1 cellular context compared by ENCODE assay signal in the genomic region with DNA sequence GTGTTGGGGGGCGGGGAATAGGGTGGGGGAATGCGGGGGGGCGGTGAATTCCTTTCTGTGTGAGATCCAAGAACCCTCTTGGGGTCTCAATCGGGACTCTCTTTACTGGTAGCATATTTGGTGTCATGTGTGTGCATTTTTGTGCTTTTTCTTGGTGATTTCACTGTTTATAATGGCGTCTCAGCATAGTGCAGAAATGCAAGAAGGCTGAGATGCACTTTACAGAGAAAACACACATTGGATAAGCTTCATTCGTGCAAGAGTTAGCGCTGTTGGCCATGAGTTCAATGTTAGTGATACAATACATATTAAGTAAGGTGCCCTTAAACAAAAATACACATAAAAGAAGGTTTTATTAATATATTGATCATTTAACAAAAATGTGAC.
TF ChIP-seq lines count a peak whose summit lies in the region.

No MANE protein-coding gene starts in this region.

TF ChIP-seq in A549, 52 proteins besides CTCF, POLR2A, EP300 and RAD21:
- TF ChIP-seq RFX5 (IDR thresholded peaks at IDR 0.05) (no peak), CHD2 (IDR thresholded peaks at IDR 0.05; ENCODE audit: low read length, partially characterized antibody) (no peak), RNF2 (IDR thresholded peaks at IDR 0.05; ENCODE audit: borderline replicate concordance, low read depth) (no peak), CEBPB (IDR thresholded peaks at IDR 0.05) (no peak), JUNB (IDR thresholded peaks at IDR 0.05) (no peak), ZFP36 (IDR thresholded peaks at IDR 0.05; ENCODE audit: borderline replicate concordance, partially characterized antibody) (no peak), HDAC2 (IDR thresholded peaks at IDR 0.05) (no peak), CBX8 (IDR thresholded peaks at IDR 0.05) (no peak), CHD4 (IDR thresholded peaks at IDR 0.05; ENCODE audit: borderline replicate concordance) (no peak), NR3C1 (IDR thresholded peaks at IDR 0.05) (no peak)
- TF ChIP-seq, protein P1, sequence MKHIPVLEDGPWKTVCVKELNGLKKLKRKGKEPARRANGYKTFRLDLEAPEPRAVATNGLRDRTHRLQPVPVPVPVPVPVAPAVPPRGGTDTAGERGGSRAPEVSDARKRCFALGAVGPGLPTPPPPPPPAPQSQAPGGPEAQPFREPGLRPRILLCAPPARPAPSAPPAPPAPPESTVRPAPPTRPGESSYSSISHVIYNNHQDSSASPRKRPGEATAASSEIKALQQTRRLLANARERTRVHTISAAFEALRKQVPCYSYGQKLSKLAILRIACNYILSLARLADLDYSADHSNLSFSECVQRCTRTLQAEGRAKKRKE (CRISPR knock-in tag; IDR thresholded peaks at IDR 0.05; ENCODE audit: low read depth), result no peak
- TF ChIP-seq, protein P2, sequence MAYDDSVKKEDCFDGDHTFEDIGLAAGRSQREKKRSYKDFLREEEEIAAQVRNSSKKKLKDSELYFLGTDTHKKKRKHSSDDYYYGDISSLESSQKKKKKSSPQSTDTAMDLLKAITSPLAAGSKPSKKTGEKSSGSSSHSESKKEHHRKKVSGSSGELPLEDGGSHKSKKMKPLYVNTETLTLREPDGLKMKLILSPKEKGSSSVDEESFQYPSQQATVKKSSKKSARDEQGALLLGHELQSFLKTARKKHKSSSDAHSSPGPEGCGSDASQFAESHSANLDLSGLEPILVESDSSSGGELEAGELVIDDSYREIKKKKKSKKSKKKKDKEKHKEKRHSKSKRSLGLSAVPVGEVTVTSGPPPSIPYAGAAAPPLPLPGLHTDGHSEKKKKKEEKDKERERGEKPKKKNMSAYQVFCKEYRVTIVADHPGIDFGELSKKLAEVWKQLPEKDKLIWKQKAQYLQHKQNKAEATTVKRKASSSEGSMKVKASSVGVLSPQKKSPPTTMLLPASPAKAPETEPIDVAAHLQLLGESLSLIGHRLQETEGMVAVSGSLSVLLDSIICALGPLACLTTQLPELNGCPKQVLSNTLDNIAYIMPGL (CRISPR knock-in tag; IDR thresholded peaks at IDR 0.05; ENCODE audit: borderline replicate concordance), result no peak
- TF ChIP-seq, protein P3, sequence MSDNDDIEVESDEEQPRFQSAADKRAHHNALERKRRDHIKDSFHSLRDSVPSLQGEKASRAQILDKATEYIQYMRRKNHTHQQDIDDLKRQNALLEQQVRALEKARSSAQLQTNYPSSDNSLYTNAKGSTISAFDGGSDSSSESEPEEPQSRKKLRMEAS (IDR thresholded peaks at IDR 0.05), result no peak
- TF ChIP-seq, protein P4, sequence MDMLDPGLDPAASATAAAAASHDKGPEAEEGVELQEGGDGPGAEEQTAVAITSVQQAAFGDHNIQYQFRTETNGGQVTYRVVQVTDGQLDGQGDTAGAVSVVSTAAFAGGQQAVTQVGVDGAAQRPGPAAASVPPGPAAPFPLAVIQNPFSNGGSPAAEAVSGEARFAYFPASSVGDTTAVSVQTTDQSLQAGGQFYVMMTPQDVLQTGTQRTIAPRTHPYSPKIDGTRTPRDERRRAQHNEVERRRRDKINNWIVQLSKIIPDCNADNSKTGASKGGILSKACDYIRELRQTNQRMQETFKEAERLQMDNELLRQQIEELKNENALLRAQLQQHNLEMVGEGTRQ (IDR thresholded peaks at IDR 0.05), result no peak
- TF ChIP-seq, protein P5, sequence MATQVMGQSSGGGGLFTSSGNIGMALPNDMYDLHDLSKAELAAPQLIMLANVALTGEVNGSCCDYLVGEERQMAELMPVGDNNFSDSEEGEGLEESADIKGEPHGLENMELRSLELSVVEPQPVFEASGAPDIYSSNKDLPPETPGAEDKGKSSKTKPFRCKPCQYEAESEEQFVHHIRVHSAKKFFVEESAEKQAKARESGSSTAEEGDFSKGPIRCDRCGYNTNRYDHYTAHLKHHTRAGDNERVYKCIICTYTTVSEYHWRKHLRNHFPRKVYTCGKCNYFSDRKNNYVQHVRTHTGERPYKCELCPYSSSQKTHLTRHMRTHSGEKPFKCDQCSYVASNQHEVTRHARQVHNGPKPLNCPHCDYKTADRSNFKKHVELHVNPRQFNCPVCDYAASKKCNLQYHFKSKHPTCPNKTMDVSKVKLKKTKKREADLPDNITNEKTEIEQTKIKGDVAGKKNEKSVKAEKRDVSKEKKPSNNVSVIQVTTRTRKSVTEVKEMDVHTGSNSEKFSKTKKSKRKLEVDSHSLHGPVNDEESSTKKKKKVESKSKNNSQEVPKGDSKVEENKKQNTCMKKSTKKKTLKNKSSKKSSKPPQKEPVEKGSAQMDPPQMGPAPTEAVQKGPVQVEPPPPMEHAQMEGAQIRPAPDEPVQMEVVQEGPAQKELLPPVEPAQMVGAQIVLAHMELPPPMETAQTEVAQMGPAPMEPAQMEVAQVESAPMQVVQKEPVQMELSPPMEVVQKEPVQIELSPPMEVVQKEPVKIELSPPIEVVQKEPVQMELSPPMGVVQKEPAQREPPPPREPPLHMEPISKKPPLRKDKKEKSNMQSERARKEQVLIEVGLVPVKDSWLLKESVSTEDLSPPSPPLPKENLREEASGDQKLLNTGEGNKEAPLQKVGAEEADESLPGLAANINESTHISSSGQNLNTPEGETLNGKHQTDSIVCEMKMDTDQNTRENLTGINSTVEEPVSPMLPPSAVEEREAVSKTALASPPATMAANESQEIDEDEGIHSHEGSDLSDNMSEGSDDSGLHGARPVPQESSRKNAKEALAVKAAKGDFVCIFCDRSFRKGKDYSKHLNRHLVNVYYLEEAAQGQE (IDR thresholded peaks at IDR 0.05), result no peak
- TF ChIP-seq, protein P6, sequence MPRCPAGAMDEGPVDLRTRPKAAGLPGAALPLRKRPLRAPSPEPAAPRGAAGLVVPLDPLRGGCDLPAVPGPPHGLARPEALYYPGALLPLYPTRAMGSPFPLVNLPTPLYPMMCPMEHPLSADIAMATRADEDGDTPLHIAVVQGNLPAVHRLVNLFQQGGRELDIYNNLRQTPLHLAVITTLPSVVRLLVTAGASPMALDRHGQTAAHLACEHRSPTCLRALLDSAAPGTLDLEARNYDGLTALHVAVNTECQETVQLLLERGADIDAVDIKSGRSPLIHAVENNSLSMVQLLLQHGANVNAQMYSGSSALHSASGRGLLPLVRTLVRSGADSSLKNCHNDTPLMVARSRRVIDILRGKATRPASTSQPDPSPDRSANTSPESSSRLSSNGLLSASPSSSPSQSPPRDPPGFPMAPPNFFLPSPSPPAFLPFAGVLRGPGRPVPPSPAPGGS (IDR thresholded peaks at IDR 0.05), result no peak
